Comparison of ENCODE assay signal across 1 cellular context in the genomic region with DNA sequence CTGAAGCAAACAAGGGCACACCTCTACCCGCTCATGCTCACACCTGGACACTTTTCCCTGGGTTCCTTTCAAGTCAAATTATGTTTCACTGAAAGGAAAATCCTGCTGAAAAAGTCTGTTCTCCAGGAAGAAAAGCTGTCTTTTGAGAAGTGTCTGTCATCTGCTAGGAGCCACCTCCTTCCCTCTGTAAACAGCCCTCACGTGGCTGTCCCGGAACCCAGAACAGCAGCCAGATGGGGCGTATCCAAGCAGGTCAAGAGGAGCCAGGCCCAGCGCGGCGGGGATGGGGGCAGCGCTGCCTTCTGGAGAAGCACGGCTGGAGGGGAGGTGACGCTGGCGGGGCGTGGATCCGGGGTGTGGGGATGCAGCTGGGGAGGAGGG.
A peak's percentile ranks its signal among the peaks of the same experiment; 100 is the strongest.
TF ChIP-seq lines count a peak whose summit lies in the region.

A gene (minus strand): TSS at position 162 of the 381 bp plus-strand sequence. CDS start 205 bp downstream, outside the sequence.

TF ChIP-seq in K562, 482 proteins besides CTCF, POLR2A, EP300 and RAD21 (continued from another document and continues in another):
- TF ChIP-seq, protein P1, sequence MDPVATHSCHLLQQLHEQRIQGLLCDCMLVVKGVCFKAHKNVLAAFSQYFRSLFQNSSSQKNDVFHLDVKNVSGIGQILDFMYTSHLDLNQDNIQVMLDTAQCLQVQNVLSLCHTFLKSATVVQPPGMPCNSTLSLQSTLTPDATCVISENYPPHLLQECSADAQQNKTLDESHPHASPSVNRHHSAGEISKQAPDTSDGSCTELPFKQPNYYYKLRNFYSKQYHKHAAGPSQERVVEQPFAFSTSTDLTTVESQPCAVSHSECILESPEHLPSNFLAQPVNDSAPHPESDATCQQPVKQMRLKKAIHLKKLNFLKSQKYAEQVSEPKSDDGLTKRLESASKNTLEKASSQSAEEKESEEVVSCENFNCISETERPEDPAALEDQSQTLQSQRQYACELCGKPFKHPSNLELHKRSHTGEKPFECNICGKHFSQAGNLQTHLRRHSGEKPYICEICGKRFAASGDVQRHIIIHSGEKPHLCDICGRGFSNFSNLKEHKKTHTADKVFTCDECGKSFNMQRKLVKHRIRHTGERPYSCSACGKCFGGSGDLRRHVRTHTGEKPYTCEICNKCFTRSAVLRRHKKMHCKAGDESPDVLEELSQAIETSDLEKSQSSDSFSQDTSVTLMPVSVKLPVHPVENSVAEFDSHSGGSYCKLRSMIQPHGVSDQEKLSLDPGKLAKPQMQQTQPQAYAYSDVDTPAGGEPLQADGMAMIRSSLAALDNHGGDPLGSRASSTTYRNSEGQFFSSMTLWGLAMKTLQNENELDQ (CRISPR knock-in tag; IDR thresholded peaks at IDR 0.05; ENCODE audit: borderline replicate concordance): no peak
- TF ChIP-seq COPS2 (conservative IDR thresholded peaks at IDR 0.05) (no peak), ZBTB7A (IDR thresholded peaks at IDR 0.05; ENCODE audit: borderline replicate concordance, control insufficient read depth, low read depth, low read length) (peak; percentile 54; the same call in 1 of the 2 replicates), PHF20 (IDR thresholded peaks at IDR 0.05; ENCODE audit: partially characterized antibody) (no peak), ZNF57 (CRISPR knock-in tag; IDR thresholded peaks at IDR 0.05) (no peak), ZNF239 (CRISPR knock-in tag; IDR thresholded peaks at IDR 0.05) (no peak), NFYB (IDR thresholded peaks at IDR 0.05; ENCODE audit: extremely low read depth, insufficient read length) (no peak), ZNF507 (tag; conservative IDR thresholded peaks at IDR 0.05) (no peak), KLF13 (tag; IDR thresholded peaks at IDR 0.05; ENCODE audit: borderline replicate concordance, low read depth) (0 out of 2 replicates have a peak, but pooled peaks have one; percentile 27), SMAD2 (IDR thresholded peaks at IDR 0.05; ENCODE audit: low read depth, low read length) (no peak), ZFP30 (CRISPR knock-in tag; IDR thresholded peaks at IDR 0.05; ENCODE audit: borderline replicate concordance) (no peak), NCOA1 (IDR thresholded peaks at IDR 0.05; ENCODE audit: low read depth) (no peak), FOXA3 (CRISPR knock-in tag; conservative IDR thresholded peaks at IDR 0.05 in 1 of 2, IDR thresholded peaks at IDR 0.05 in 1 of 2) (peak; percentile 91 to 98), GTF2A2 (tag; IDR thresholded peaks at IDR 0.05) (no peak), ARID1B (IDR thresholded peaks at IDR 0.05) (no peak), TAF7 (tag; IDR thresholded peaks at IDR 0.05) (no peak), DMBX1 (CRISPR knock-in tag; IDR thresholded peaks at IDR 0.05; ENCODE audit: borderline replicate concordance) (no peak), JUND (IDR thresholded peaks at IDR 0.05; ENCODE audit: borderline replicate concordance, low read depth, low read length) (0 out of 2 replicates have a peak, but pooled peaks have one; percentile 5), JUND (tag; IDR thresholded peaks at IDR 0.05; ENCODE audit: borderline replicate concordance, low read depth, low read length) (no peak; the same call in 2 of the 3 replicates), ZNF717 (CRISPR knock-in tag; IDR thresholded peaks at IDR 0.05) (no peak), MED1 (CRISPR knock-in tag; IDR thresholded peaks at IDR 0.05; ENCODE audit: borderline replicate concordance) (no peak), SMAD3 (CRISPR knock-in tag; conservative IDR thresholded peaks at IDR 0.05) (no peak), PML (IDR thresholded peaks at IDR 0.05; ENCODE audit: low read length) (no peak), MTF1 (CRISPR knock-in tag; IDR thresholded peaks at IDR 0.05; ENCODE audit: borderline replicate concordance) (no peak), SAP30 (IDR thresholded peaks at IDR 0.05; ENCODE audit: borderline replicate concordance, insufficient read depth, low read depth, low read length, poor library complexity, severe bottlenecking) (peak; percentile 41), MEIS2 (IDR thresholded peaks at IDR 0.05; ENCODE audit: partially characterized antibody) (peak; percentile 72), ZNF830 (CRISPR knock-in tag; IDR thresholded peaks at IDR 0.05) (no peak), ZNF707 (CRISPR knock-in tag; conservative IDR thresholded peaks at IDR 0.05) (no peak), ZC3H11A (IDR thresholded peaks at IDR 0.05; ENCODE audit: low read depth, low read length) (no peak), HDAC3 (IDR thresholded peaks at IDR 0.05; ENCODE audit: borderline replicate concordance, partially characterized antibody) (no peak), RBM17 (IDR thresholded peaks at IDR 0.05; ENCODE audit: borderline replicate concordance, low read depth, low read length) (no peak), FOXA1 (IDR thresholded peaks at IDR 0.05; ENCODE audit: borderline replicate concordance) (peak; percentile 21; the same call in 1 of the 2 replicates)
- TF ChIP-seq, protein P2, sequence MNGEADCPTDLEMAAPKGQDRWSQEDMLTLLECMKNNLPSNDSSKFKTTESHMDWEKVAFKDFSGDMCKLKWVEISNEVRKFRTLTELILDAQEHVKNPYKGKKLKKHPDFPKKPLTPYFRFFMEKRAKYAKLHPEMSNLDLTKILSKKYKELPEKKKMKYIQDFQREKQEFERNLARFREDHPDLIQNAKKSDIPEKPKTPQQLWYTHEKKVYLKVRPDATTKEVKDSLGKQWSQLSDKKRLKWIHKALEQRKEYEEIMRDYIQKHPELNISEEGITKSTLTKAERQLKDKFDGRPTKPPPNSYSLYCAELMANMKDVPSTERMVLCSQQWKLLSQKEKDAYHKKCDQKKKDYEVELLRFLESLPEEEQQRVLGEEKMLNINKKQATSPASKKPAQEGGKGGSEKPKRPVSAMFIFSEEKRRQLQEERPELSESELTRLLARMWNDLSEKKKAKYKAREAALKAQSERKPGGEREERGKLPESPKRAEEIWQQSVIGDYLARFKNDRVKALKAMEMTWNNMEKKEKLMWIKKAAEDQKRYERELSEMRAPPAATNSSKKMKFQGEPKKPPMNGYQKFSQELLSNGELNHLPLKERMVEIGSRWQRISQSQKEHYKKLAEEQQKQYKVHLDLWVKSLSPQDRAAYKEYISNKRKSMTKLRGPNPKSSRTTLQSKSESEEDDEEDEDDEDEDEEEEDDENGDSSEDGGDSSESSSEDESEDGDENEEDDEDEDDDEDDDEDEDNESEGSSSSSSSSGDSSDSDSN (IDR thresholded peaks at IDR 0.05; ENCODE audit: borderline replicate concordance in 1 of 2, low read depth in 2 of 2, low read length in 2 of 2): peak in 1 of 2 experiments; percentile 56; a peak in 1 of 4 replicates
- TF ChIP-seq, protein P3, sequence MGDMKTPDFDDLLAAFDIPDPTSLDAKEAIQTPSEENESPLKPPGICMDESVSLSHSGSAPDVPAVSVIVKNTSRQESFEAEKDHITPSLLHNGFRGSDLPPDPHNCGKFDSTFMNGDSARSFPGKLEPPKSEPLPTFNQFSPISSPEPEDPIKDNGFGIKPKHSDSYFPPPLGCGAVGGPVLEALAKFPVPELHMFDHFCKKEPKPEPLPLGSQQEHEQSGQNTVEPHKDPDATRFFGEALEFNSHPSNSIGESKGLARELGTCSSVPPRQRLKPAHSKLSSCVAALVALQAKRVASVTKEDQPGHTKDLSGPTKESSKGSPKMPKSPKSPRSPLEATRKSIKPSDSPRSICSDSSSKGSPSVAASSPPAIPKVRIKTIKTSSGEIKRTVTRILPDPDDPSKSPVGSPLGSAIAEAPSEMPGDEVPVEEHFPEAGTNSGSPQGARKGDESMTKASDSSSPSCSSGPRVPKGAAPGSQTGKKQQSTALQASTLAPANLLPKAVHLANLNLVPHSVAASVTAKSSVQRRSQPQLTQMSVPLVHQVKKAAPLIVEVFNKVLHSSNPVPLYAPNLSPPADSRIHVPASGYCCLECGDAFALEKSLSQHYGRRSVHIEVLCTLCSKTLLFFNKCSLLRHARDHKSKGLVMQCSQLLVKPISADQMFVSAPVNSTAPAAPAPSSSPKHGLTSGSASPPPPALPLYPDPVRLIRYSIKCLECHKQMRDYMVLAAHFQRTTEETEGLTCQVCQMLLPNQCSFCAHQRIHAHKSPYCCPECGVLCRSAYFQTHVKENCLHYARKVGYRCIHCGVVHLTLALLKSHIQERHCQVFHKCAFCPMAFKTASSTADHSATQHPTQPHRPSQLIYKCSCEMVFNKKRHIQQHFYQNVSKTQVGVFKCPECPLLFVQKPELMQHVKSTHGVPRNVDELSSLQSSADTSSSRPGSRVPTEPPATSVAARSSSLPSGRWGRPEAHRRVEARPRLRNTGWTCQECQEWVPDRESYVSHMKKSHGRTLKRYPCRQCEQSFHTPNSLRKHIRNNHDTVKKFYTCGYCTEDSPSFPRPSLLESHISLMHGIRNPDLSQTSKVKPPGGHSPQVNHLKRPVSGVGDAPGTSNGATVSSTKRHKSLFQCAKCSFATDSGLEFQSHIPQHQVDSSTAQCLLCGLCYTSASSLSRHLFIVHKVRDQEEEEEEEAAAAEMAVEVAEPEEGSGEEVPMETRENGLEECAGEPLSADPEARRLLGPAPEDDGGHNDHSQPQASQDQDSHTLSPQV (IDR thresholded peaks at IDR 0.05): no peak
- TF ChIP-seq, protein P4, sequence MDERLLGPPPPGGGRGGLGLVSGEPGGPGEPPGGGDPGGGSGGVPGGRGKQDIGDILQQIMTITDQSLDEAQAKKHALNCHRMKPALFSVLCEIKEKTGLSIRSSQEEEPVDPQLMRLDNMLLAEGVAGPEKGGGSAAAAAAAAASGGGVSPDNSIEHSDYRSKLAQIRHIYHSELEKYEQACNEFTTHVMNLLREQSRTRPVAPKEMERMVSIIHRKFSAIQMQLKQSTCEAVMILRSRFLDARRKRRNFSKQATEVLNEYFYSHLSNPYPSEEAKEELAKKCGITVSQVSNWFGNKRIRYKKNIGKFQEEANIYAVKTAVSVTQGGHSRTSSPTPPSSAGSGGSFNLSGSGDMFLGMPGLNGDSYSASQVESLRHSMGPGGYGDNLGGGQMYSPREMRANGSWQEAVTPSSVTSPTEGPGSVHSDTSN (CRISPR knock-in tag; IDR thresholded peaks at IDR 0.05; ENCODE audit: low read depth): no peak
- TF ChIP-seq, protein P4 (tag; conservative IDR thresholded peaks at IDR 0.05; ENCODE audit: low read depth): peak; percentile 54
- TF ChIP-seq, protein P5, sequence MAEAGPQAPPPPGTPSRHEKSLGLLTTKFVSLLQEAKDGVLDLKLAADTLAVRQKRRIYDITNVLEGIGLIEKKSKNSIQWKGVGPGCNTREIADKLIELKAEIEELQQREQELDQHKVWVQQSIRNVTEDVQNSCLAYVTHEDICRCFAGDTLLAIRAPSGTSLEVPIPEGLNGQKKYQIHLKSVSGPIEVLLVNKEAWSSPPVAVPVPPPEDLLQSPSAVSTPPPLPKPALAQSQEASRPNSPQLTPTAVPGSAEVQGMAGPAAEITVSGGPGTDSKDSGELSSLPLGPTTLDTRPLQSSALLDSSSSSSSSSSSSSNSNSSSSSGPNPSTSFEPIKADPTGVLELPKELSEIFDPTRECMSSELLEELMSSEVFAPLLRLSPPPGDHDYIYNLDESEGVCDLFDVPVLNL (CRISPR knock-in tag; IDR thresholded peaks at IDR 0.05; ENCODE audit: low read depth): no peak
- TF ChIP-seq, protein P6, sequence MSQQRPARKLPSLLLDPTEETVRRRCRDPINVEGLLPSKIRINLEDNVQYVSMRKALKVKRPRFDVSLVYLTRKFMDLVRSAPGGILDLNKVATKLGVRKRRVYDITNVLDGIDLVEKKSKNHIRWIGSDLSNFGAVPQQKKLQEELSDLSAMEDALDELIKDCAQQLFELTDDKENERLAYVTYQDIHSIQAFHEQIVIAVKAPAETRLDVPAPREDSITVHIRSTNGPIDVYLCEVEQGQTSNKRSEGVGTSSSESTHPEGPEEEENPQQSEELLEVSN (IDR thresholded peaks at IDR 0.05; ENCODE audit: borderline replicate concordance in 1 of 2, extremely low read depth in 1 of 2, insufficient read depth in 1 of 2, insufficient read length in 1 of 2, low read depth in 1 of 2, low read length in 1 of 2, poor library complexity in 1 of 2, severe bottlenecking in 1 of 2): peak in 1 of 2 experiments; percentile 26
- TF ChIP-seq, protein P7, sequence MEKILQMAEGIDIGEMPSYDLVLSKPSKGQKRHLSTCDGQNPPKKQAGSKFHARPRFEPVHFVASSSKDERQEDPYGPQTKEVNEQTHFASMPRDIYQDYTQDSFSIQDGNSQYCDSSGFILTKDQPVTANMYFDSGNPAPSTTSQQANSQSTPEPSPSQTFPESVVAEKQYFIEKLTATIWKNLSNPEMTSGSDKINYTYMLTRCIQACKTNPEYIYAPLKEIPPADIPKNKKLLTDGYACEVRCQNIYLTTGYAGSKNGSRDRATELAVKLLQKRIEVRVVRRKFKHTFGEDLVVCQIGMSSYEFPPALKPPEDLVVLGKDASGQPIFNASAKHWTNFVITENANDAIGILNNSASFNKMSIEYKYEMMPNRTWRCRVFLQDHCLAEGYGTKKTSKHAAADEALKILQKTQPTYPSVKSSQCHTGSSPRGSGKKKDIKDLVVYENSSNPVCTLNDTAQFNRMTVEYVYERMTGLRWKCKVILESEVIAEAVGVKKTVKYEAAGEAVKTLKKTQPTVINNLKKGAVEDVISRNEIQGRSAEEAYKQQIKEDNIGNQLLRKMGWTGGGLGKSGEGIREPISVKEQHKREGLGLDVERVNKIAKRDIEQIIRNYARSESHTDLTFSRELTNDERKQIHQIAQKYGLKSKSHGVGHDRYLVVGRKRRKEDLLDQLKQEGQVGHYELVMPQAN (IDR thresholded peaks at IDR 0.05; ENCODE audit: borderline replicate concordance): peak; percentile 77; the same call in 1 of the 2 replicates
- TF ChIP-seq, protein P8, sequence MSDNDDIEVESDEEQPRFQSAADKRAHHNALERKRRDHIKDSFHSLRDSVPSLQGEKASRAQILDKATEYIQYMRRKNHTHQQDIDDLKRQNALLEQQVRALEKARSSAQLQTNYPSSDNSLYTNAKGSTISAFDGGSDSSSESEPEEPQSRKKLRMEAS (CRISPR knock-in tag; IDR thresholded peaks at IDR 0.05): peak; percentile 88
- TF ChIP-seq, protein P9, sequence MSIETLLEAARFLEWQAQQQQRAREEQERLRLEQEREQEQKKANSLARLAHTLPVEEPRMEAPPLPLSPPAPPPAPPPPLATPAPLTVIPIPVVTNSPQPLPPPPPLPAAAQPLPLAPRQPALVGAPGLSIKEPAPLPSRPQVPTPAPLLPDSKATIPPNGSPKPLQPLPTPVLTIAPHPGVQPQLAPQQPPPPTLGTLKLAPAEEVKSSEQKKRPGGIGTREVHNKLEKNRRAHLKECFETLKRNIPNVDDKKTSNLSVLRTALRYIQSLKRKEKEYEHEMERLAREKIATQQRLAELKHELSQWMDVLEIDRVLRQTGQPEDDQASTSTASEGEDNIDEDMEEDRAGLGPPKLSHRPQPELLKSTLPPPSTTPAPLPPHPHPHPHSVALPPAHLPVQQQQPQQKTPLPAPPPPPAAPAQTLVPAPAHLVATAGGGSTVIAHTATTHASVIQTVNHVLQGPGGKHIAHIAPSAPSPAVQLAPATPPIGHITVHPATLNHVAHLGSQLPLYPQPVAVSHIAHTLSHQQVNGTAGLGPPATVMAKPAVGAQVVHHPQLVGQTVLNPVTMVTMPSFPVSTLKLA (conservative IDR thresholded peaks at IDR 0.05): peak; percentile 100
